Comparison of ENCODE assay signal across 25 cellular contexts in genomic region chr10:3711918-3712317, GRCh38.
"Had no signal": no experiment of that assay in that cellular context is flagged by ENCODE, and none has a peak within 500 bp of the region (broad histone marks: within the 10 kb centered on the region; RNA-seq: fewer than 3 reads in every experiment).

No MANE protein-coding gene starts in this region.

- H3K9me3 Mint-ChIP-seq: effector memory CD8-positive, alpha-beta T cell had no signal

- H3K27ac Mint-ChIP-seq: dendritic cell treated with granulocyte-macrophage colony-stimulating factor and Interleukin-4, amounts not matched to agents 40 ng/mL and 50 ng/mL, for 4 days; effector memory CD8-positive, alpha-beta T cell; endodermal cell had no signal

- H3K36me3 ChIP-seq: colonic mucosa, esophagus muscularis mucosa, esophagus squamous epithelium, gastrocnemius medialis, gastroesophageal sphincter, heart left ventricle, heart right ventricle had no signal

- DNase-seq: colonic mucosa; cortex of kidney; dermis blood vessel endothelial cell; dorsolateral prefrontal cortex; effector CD4-positive, alpha-beta T cell; effector CD8-positive, alpha-beta T cell; effector memory CD4-positive, alpha-beta T cell; effector memory CD8-positive, alpha-beta T cell; endodermal cell; erythroblast; esophagus squamous epithelium; foreskin fibroblast; foreskin keratinocyte; foreskin melanocyte; gastrocnemius medialis; glutamatergic neuron; head of caudate nucleus; heart left ventricle; heart right ventricle had no signal

- H3K9me3 ChIP-seq: colonic mucosa, esophagus squamous epithelium, gastrocnemius medialis had no signal

- ATAC-seq: effector memory CD8-positive, alpha-beta T cell; esophagus mucosa; foreskin keratinocyte; gastrocnemius medialis; gastroesophageal sphincter; heart left ventricle; heart right ventricle had no signal

- H3K4me3 ChIP-seq: colonic mucosa, coronary artery, dorsolateral prefrontal cortex, esophagus muscularis mucosa, esophagus squamous epithelium, gastrocnemius medialis, gastroesophageal sphincter, heart left ventricle, heart right ventricle had no signal

- H3K4me1 ChIP-seq: colonic mucosa, gastrocnemius medialis, heart left ventricle, heart right ventricle had no signal

- H3K27ac ChIP-seq: colonic mucosa, coronary artery, dorsolateral prefrontal cortex, epithelial cell of prostate, esophagus muscularis mucosa, esophagus squamous epithelium, foreskin keratinocyte, gastrocnemius medialis, gastroesophageal sphincter, heart left ventricle, heart right ventricle had no signal

- H3K4me3 Mint-ChIP-seq: dendritic cell treated with granulocyte-macrophage colony-stimulating factor and Interleukin-4, amounts not matched to agents 40 ng/mL and 50 ng/mL, for 4 days; effector memory CD8-positive, alpha-beta T cell; endodermal cell had no signal
